In genomic region chr1:24315391-24315790, GRCh38 we compare ENCODE assay signal across 18 cellular contexts.
"Had no signal": no experiment of that assay in that cellular context is flagged by ENCODE, and none has a peak within 500 bp of the region (broad histone marks: within the 10 kb centered on the region; RNA-seq: fewer than 3 reads in every experiment).

No MANE protein-coding gene starts in this region.

- H3K27ac Mint-ChIP-seq: activated naive CD4-positive, alpha-beta T cell treated with anti-CD3 and anti-CD28 coated beads, Interleukin-2, amount 10 ng/mL, durations not matched to agents 7 days and 5 days; endodermal cell; naive B cell; neural progenitor cell; stimulated activated effector memory CD8-positive, alpha-beta T cell treated with anti-CD3 and anti-CD28 coated beads, Interleukin-12 subunit alpha, Interleukin-12 subunit beta, amount 100 ng/mL, for 72 hours had no signal

- H3K9ac ChIP-seq: neural progenitor cell had no signal

- H3K9me3 Mint-ChIP-seq: activated naive CD4-positive, alpha-beta T cell treated with anti-CD3 and anti-CD28 coated beads, Interleukin-2, amount 10 ng/mL, durations not matched to agents 7 days and 5 days; endodermal cell; naive B cell; stimulated activated effector memory CD8-positive, alpha-beta T cell treated with anti-CD3 and anti-CD28 coated beads, Interleukin-12 subunit alpha, Interleukin-12 subunit beta, amount 100 ng/mL, for 72 hours had no signal

- ATAC-seq: activated CD4-positive, CD25-positive, alpha-beta regulatory T cell treated with anti-CD3 and anti-CD28 coated beads, Interleukin-2, amount 50 U/mL, for 24 hours; esophagus mucosa; lower lobe of right lung; pancreas; stimulated activated effector memory CD8-positive, alpha-beta T cell treated with anti-CD3 and anti-CD28 coated beads, Interleukin-12 subunit alpha, Interleukin-12 subunit beta, amount 100 ng/mL, for 72 hours had no signal

- H3K9me3 ChIP-seq: ascending aorta, lower lobe of right lung, pancreas, sigmoid colon, tibial artery had no signal

- H3K36me3 ChIP-seq: ascending aorta, cardiac muscle cell, lower lobe of right lung, neural progenitor cell, pancreas, sigmoid colon, tibial artery had no signal

- H3K4me3 Mint-ChIP-seq: activated naive CD4-positive, alpha-beta T cell treated with anti-CD3 and anti-CD28 coated beads, Interleukin-2, amount 10 ng/mL, durations not matched to agents 7 days and 5 days; endodermal cell; naive B cell; neural progenitor cell; stimulated activated effector memory CD8-positive, alpha-beta T cell treated with anti-CD3 and anti-CD28 coated beads, Interleukin-12 subunit alpha, Interleukin-12 subunit beta, amount 100 ng/mL, for 72 hours had no signal

- DNase-seq: activated naive CD4-positive, alpha-beta T cell treated with anti-CD3 and anti-CD28 coated beads, Interleukin-2, amount 10 ng/mL, durations not matched to agents 7 days and 5 days; activated T-cell treated with anti-CD3 and anti-CD28 coated beads, Interleukin-2, amount 50 U/mL, for 1 hour; endodermal cell; hypothalamus; lower lobe of right lung; naive B cell; pancreas; sigmoid colon; stimulated activated CD4-positive, alpha-beta T cell treated with anti-CD3 and anti-CD28 coated beads, Interleukin-2, amount 100 ng/mL, for 24 hours; T-helper 1 cell; T1000 had no signal

- H3K4me3 ChIP-seq: ascending aorta, cardiac muscle cell, lower lobe of right lung, neural progenitor cell, pancreas, sigmoid colon, tibial artery had no signal

- H3K27ac ChIP-seq: ascending aorta, cardiac muscle cell, lower lobe of right lung, neural progenitor cell, pancreas, sigmoid colon, tibial artery had no signal
